In the genomic region with DNA sequence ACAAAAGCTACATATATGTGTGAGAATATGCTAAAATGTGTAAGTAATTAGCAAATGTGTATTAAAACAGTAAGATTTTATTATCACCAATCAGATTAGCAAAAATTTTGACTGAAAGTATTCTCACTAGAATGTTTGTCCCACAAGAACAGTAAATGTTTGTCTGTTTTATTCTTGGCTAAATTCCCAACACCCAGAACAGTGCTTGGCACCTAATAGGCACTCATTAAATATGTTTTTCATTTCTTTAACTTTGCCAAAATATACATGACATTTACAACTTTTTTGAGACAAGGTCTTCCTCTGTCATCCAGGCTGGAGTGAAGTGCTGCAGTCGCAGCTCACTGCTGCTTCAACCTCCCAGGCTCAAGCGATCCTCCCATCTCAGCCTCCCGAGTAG, we compare ENCODE assay signal across 29 cellular contexts.
"Had no signal": no experiment of that assay in that cellular context is flagged by ENCODE, and none has a peak within 500 bp of the region (broad histone marks: within the 10 kb centered on the region; RNA-seq: fewer than 3 reads in every experiment).

No MANE protein-coding gene starts in this region.

- H3K4me3 ChIP-seq: adrenal gland, ascending aorta, body of pancreas, breast epithelium, cardiac muscle cell had no signal

- H3K9me3 ChIP-seq: adrenal gland, ascending aorta, body of pancreas, breast epithelium had no signal

- H3K27me3 ChIP-seq: adrenal gland, ascending aorta, body of pancreas, brain microvascular endothelial cell, breast epithelium, cardiac muscle cell had no signal

- H3K27ac ChIP-seq: adrenal gland, ascending aorta, body of pancreas, brain microvascular endothelial cell, breast epithelium, cardiac muscle cell had no signal

- DNase-seq: activated effector memory CD4-positive, alpha-beta T cell treated with anti-CD3 and anti-CD28 coated beads, Interleukin-2, amount 50 U/mL, for 16 hours; activated effector memory CD4-positive, alpha-beta T cell treated with Interleukin-2 at 50 U/mL for 16 hours; activated gamma-delta T cell; activated gamma-delta T cell treated with Interleukin-2 at 50 U/mL for 16 hours; activated naive CD4-positive, alpha-beta T cell; activated naive CD4-positive, alpha-beta T cell treated with anti-CD3 and anti-CD28 coated beads for 36 hours; activated naive CD4-positive, alpha-beta T cell treated with anti-CD3 and anti-CD28 coated beads, Interleukin-2, amount 10 ng/mL, durations not matched to agents 7 days and 5 days; activated naive CD4-positive, alpha-beta T cell treated with anti-CD3 and anti-CD28 coated beads, Interleukin-2, amount 50 U/mL, for 16 hours; activated naive CD4-positive, alpha-beta T cell treated with Interleukin-2 at 50 U/mL for 16 hours; activated naive CD8-positive, alpha-beta T cell treated with anti-CD3 and anti-CD28 coated beads for 36 hours; activated naive CD8-positive, alpha-beta T cell treated with anti-CD3 and anti-CD28 coated beads, Interleukin-2, amount 10 ng/mL, durations not matched to agents 7 days and 5 days; activated naive CD8-positive, alpha-beta T cell treated with anti-CD3 and anti-CD28 coated beads, Interleukin-2, amount 50 U/mL, for 24 hours; activated T-cell treated with anti-CD3 and anti-CD28 coated beads, Interleukin-2, amount 50 U/mL, for 24 hours; activated T-cell treated with anti-CD3 and anti-CD28 coated beads, Interleukin-2, amount 50 U/mL, for 4 hours; activated T-cell treated with anti-CD3 and anti-CD28 coated beads, Interleukin-2, amount 50 U/mL, for 48 hours; activated T-cell treated with anti-CD3 and anti-CD28 coated beads, Interleukin-2, amount 50 U/mL, for 72 hours; adrenal gland; amniotic stem cell; amygdala; anterior cingulate cortex; aorta; body of pancreas; brain microvascular endothelial cell; caudate nucleus; central memory CD4-positive, alpha-beta T cell; cerebellar nuclear complex had no signal

- H3K36me3 ChIP-seq: adrenal gland, ascending aorta, brain microvascular endothelial cell, breast epithelium, cardiac muscle cell had no signal

- H3K4me1 ChIP-seq: adrenal gland, ascending aorta, breast epithelium had no signal
